In genomic region chr1:84143796-84144565, GRCh38 we compare ENCODE assay signal across 8 cellular contexts. TPM values are rescaled to one million over a fixed set of nuclear protein-coding genes. Genes with fewer than 3 reads are reported as not detected.
DNase-seq lines count a peak whose midpoint lies in the region; ATAC-seq and TF ChIP-seq lines count a peak whose summit lies in the region.

TSS of gene PRKACB (plus strand) at chr1:84144271. CDS start at chr1:84144362, 91 bp downstream.

- H3K9me3 ChIP-seq in GM23248 (ENCODE audit: low read depth) (no peaks in the 10 kb centered on the region), hepatocyte (ENCODE audit: low read depth) (no peaks in the 10 kb centered on the region), stomach (peaks cover 0 to 2% (median 0%) of the 10 kb centered on the region in 4 donors), gastrocnemius medialis (peaks cover 0 to 2% (median 0%) of the 10 kb centered on the region in 3 donors)

- no peak for TF ChIP-seq POLR2A in stomach (IDR thresholded peaks at IDR 0.05)
- TF ChIP-seq POLR2A in gastrocnemius medialis (IDR thresholded peaks at IDR 0.05), result peak in 1 of 2 donors; percentile 25

- DNase-seq in GM23248 (peak; percentile 56), M059J (ENCODE audit: low read depth) (peak; percentile 44), amniotic epithelial cell (ENCODE audit: low read depth) (peak; percentile 45), hepatocyte (ENCODE audit: low spot score) (no peak), stomach (no peak), gastrocnemius medialis (no peak), SHP77 treated with DMSO at 0.1 percent for 48 hours (lab: John Stamatoyannopoulos, UW) (no peak)

- 88% methylated on average over 2 of the region's 2 CpGs for WGBS in GM23248 (ENCODE audit: low coverage in 1 of 2, low lambda C conversion rate in 2 of 2, missing lambda C conversion rate in 2 of 2), 2 experiments
- 86% methylated on average over 2 of the region's 2 CpGs for WGBS in hepatocyte (ENCODE audit: low lambda C conversion rate, missing lambda C conversion rate)
- WGBS in stomach, 5 donors, result 31 to 56% (median 36%) methylated on average over 2 of the region's 2 CpGs

- in situ Hi-C loops in GM23248 (cut with MboI) (loop anchor here (25.0 kb wide), 1 partner anchor 618 kb away; no protein-coding TSS in a partner anchor), gastrocnemius medialis (cut with MboI; ENCODE audit: low sequenced_read_pairs in 4 of 4) (loop anchor here (10.0 to 25.0 kb wide), 3 partner anchors 291 to 618 kb away; no protein-coding TSS in a partner anchor)

- H3K27me3 ChIP-seq in GM23248 (replicated peaks; ENCODE audit: insufficient read depth), result no peaks in the 10 kb centered on the region
- H3K27me3 ChIP-seq in hepatocyte, result no peaks in the 10 kb centered on the region
- no peaks in the 10 kb centered on the region for H3K27me3 ChIP-seq in stomach
- H3K27me3 ChIP-seq in gastrocnemius medialis, result no peaks in the 10 kb centered on the region

- H3K4me3 ChIP-seq in GM23248 (no peak within 1 kb of the TSS), hepatocyte (no peak within 1 kb of the TSS), stomach (peak within 1 kb of the TSS; percentile 11 to 31 (median 26)), gastrocnemius medialis (peak within 1 kb of the TSS in 1 of 4 donors; percentile 6)

- peaks cover 10% of the 10 kb centered on the region; the same call in 1 of the 2 replicates for H3F3A ChIP-seq in GM23248 (ENCODE audit: insufficient read depth)

- H3K4me1 ChIP-seq in GM23248 (ENCODE audit: insufficient read depth) (peaks cover 18% of the 10 kb centered on the region), hepatocyte (ENCODE audit: insufficient read depth) (peaks cover 10% of the 10 kb centered on the region), stomach (peaks cover 0 to 41% (median 9%) of the 10 kb centered on the region in 4 donors), gastrocnemius medialis (no peaks in the 10 kb centered on the region)

- TF ChIP-seq CTCF in hepatocyte (IDR thresholded peaks at IDR 0.05; ENCODE audit: poor library complexity) (no peak), stomach (IDR thresholded peaks at IDR 0.05) (no peak), gastrocnemius medialis (IDR thresholded peaks at IDR 0.05 in 4 of 5, conservative IDR thresholded peaks at IDR 0.05 in 1 of 5) (no peak)

- no peaks in the 10 kb centered on the region for H3K36me3 ChIP-seq in GM23248 (ENCODE audit: low read depth)
- no peaks in the 10 kb centered on the region for H3K36me3 ChIP-seq in hepatocyte (replicated peaks; ENCODE audit: insufficient read depth, low read depth)
- no peaks in the 10 kb centered on the region for H3K36me3 ChIP-seq in stomach
- H3K36me3 ChIP-seq in gastrocnemius medialis, result no peaks in the 10 kb centered on the region

- H3K79me2 ChIP-seq in GM23248 (ENCODE audit: insufficient read depth) (no peaks in the 10 kb centered on the region), hepatocyte (no peaks in the 10 kb centered on the region)

- no peak within 1 kb of the TSS for H3K27ac ChIP-seq in GM23248
- peak within 1 kb of the TSS; percentile 22 for H3K27ac ChIP-seq in hepatocyte
- H3K27ac ChIP-seq in stomach, result peak within 1 kb of the TSS; percentile 54 to 78 (median 71)
- H3K27ac ChIP-seq in gastrocnemius medialis, result no peak within 1 kb of the TSS

- H3K9me2 ChIP-seq in GM23248 (ENCODE audit: insufficient read depth) (no peaks in the 10 kb centered on the region), hepatocyte (replicated peaks; ENCODE audit: insufficient read depth) (no peaks in the 10 kb centered on the region)

- H3K4me2 ChIP-seq in GM23248 (ENCODE audit: unreplicated experiment) (peak within 1 kb of the TSS; percentile 36), hepatocyte (no peak within 1 kb of the TSS)

- ATAC-seq in GM18498 (IDR thresholded peaks at IDR 0.05; ENCODE audit: unreplicated experiment), result peak; percentile 95
- no peak for ATAC-seq in gastrocnemius medialis

- H4K20me1 ChIP-seq in GM23248 (ENCODE audit: insufficient read depth), result no peaks in the 10 kb centered on the region
- no peaks in the 10 kb centered on the region for H4K20me1 ChIP-seq in hepatocyte (ENCODE audit: insufficient read depth, poor library complexity, severe bottlenecking)

- intact Hi-C loops in stomach (cut with DNase I; ENCODE audit: low total_unique reads), result no loop called here
- intact Hi-C loops in gastrocnemius medialis (cut with DNase I; ENCODE audit: low total_unique reads), result loop anchor here (5.0 to 10.0 kb wide), 3 partner anchors 151 to 631 kb away; no protein-coding TSS in a partner anchor

- TF ChIP-seq EP300 in stomach (IDR thresholded peaks at IDR 0.05), result no peak

- H2AFZ ChIP-seq in GM23248 (peak within 1 kb of the TSS; percentile 38), hepatocyte (peak within 1 kb of the TSS; percentile 8)

- H3K9ac ChIP-seq in GM23248, result no peak within 1 kb of the TSS

RNA-seq across cellular contexts. Expression of gene PRKACB, which starts in this region (rescaled TPM):
- 21.9 and 23.9 TPM in 2 replicates for total RNA-seq in GM23248 (2014; rRNA removed; shearing (Covaris generic))
- polyA plus RNA-seq in GM23248 (2016; fragmentation: Nextera tagmentation; extraction: Ambion mirVana) (24.9 and 25.6 TPM in 2 replicates), hepatocyte (8.6 and 14.0 TPM in 2 replicates), stomach (10 to 100 TPM; 13.8 to 33.1 (median 29.6) TPM)
- 22.8 and 34.8 TPM in 2 replicates for total RNA-seq in M059J (2014; rRNA removed; shearing (Covaris generic))
- total RNA-seq in hepatocyte (28.7 and 29.5 TPM in 2 replicates), stomach (10 to 100 TPM; 21.4 to 64.8 (median 43.8) TPM), gastrocnemius medialis (10 to 100 TPM in 1 of 4 donors, 1 to 10 TPM in 3; 4.2 to 12.4 (median 7.0) TPM)

Comparison
In these comparisons a context has a peak if more than half of its experiments do, and no peak if none do; other contexts are left out.
1. DNase-seq: peak in GM23248 (single experiment), M059J (single experiment) and amniotic epithelial cell (single experiment); none in hepatocyte (single experiment), stomach (single experiment), gastrocnemius medialis (0 of 2) and SHP77 treated with DMSO at 0.1 percent for 48 hours (single experiment).
2. H3K27ac ChIP-seq: peak in hepatocyte (single experiment) and stomach (5 of 5); none in GM23248 (single experiment) and gastrocnemius medialis (0 of 4).
3. H3K4me3 ChIP-seq: peak in stomach (4 of 4); none in GM23248 (single experiment) and hepatocyte (single experiment).